ENCODE assay signal across 8 cellular contexts in the genomic region with DNA sequence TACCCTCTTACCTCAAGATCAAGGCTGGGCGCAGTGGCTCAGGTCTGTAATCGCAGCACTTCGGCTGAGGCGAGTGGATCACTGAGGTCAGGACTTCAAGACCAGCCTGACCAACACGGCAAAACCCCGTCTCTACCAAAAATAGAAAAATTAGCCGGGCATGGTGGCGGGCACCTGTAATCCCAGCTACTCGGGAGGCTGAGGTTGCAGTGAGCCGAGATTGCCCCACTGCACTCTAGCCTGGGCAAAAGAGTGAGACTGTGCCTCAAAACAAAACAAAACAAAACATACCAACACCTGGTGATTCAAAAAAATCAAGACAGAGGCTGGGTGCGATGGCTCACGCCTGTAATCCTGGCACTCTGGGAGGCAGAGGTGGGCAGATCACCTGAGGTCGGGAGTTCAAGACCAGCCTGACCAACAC. TPM values are rescaled to one million over a fixed set of nuclear protein-coding genes. Genes with fewer than 3 reads are reported as not detected.
DNase-seq lines count a peak whose midpoint lies in the region; ATAC-seq, FAIRE-seq and TF ChIP-seq lines count a peak whose summit lies in the region.
"Not testable (repeated sequence)": the region's sequence is repeated elsewhere in the genome, so short reads cannot be mapped to it uniquely, and the experiment has no call there.

No MANE protein-coding gene starts in this region.

- H3K4me3 Mint-ChIP-seq in CD4-positive, alpha-beta T cell = peak overlapping the region; percentile 86
- H3K4me3 Mint-ChIP-seq in activated CD4-positive, alpha-beta T cell treated with anti-CD3 and anti-CD28 coated beads, Interleukin-2, amount 10 ng/mL, durations not matched to agents 24 days and 14 days = peak overlapping the region; percentile 94
- H3K4me3 Mint-ChIP-seq in activated naive CD8-positive, alpha-beta T cell treated with anti-CD3 and anti-CD28 coated beads, Interleukin-2, amount 50 U/mL, for 24 hours = peak overlapping the region; percentile 100
- peak overlapping the region; percentile 31 for H3K4me3 Mint-ChIP-seq in endodermal cell

- H3K4me3 ChIP-seq in endodermal cell (ENCODE audit: low read length) = not testable (repeated sequence)
- peak overlapping the region in 1 of 2 donors; percentile 91 for H3K4me3 ChIP-seq in left lung
- peak overlapping the region in 2 of 4 donors; percentile 95 to 98 for H3K4me3 ChIP-seq in pancreas
- peak overlapping the region in 4 of 5 donors; percentile 13 to 47 (median 42) for H3K4me3 ChIP-seq in subcutaneous abdominal adipose tissue (ENCODE audit: low read depth in 1 of 5, low read length in 5 of 5)

- intact Hi-C loops in CD4-positive, alpha-beta T cell (cut with DNase I, micrococcal nuclease) = loop anchor here in 1 of 2 experiments (1.0 kb wide), 1 partner anchor 10 kb away; no protein-coding TSS in a partner anchor
- intact Hi-C loops in activated CD4-positive, alpha-beta T cell treated with anti-CD3 and anti-CD28 coated beads, Interleukin-2, amount 10 ng/mL, durations not matched to agents 24 days and 14 days (cut with micrococcal nuclease); left lung (cut with DNase I); pancreas (cut with DNase I): not testable (repeated sequence)

- not testable (repeated sequence) for FAIRE-seq in pancreas (lab: Jason Lieb, UNC)

- H3K27me3 Mint-ChIP-seq in CD4-positive, alpha-beta T cell; activated CD4-positive, alpha-beta T cell treated with anti-CD3 and anti-CD28 coated beads, Interleukin-2, amount 10 ng/mL, durations not matched to agents 24 days and 14 days; activated naive CD8-positive, alpha-beta T cell treated with anti-CD3 and anti-CD28 coated beads, Interleukin-2, amount 50 U/mL, for 24 hours; endodermal cell (ENCODE audit: insufficient read depth): not testable (repeated sequence)

- not testable (repeated sequence) for H3K9ac ChIP-seq in endodermal cell (ENCODE audit: extremely low read depth, low read length, poor library complexity, severe bottlenecking); subcutaneous abdominal adipose tissue (ENCODE audit: low read length in 5 of 5)

- not testable (repeated sequence) for H3K9me3 Mint-ChIP-seq in CD4-positive, alpha-beta T cell; activated CD4-positive, alpha-beta T cell treated with anti-CD3 and anti-CD28 coated beads, Interleukin-2, amount 10 ng/mL, durations not matched to agents 24 days and 14 days; activated naive CD8-positive, alpha-beta T cell treated with anti-CD3 and anti-CD28 coated beads, Interleukin-2, amount 50 U/mL, for 24 hours; endodermal cell

- H3K4me1 Mint-ChIP-seq in CD4-positive, alpha-beta T cell (ENCODE audit: low read depth) = peaks cover 79% of the 10 kb centered on the region
- peaks cover 50% of the 10 kb centered on the region for H3K4me1 Mint-ChIP-seq in activated CD4-positive, alpha-beta T cell treated with anti-CD3 and anti-CD28 coated beads, Interleukin-2, amount 10 ng/mL, durations not matched to agents 24 days and 14 days
- H3K4me1 Mint-ChIP-seq in activated naive CD8-positive, alpha-beta T cell treated with anti-CD3 and anti-CD28 coated beads, Interleukin-2, amount 50 U/mL, for 24 hours = peaks cover 76% of the 10 kb centered on the region
- peaks cover 38% of the 10 kb centered on the region for H3K4me1 Mint-ChIP-seq in endodermal cell

- TF ChIP-seq CTCF in CD4-positive, alpha-beta T cell (IDR thresholded peaks at IDR 0.05); endodermal cell (conservative IDR thresholded peaks at IDR 0.05); left lung (IDR thresholded peaks at IDR 0.05); pancreas (IDR thresholded peaks at IDR 0.05): not testable (repeated sequence)

- H3K4me1 ChIP-seq in endodermal cell (ENCODE audit: control insufficient read depth, insufficient read depth, low read length) = not testable (repeated sequence)
- H3K4me1 ChIP-seq in left lung (peaks cover 45 to 74% of the 10 kb centered on the region in 2 donors), pancreas (peaks cover 39 to 67% (median 66%) of the 10 kb centered on the region in 3 donors), subcutaneous abdominal adipose tissue (ENCODE audit: control insufficient read depth in 5 of 5, insufficient read depth in 5 of 5, low read length in 5 of 5) (peaks cover 6 to 70% (median 66%) of the 10 kb centered on the region in 5 donors)

- POLR2A ChIA-PET in CD4-positive, alpha-beta T cell (lab: Charles Lee) = interaction anchor here (0.7 to 15.4 kb wide), 6 partner anchors 9 to 58 kb away, joined by 4 to 1538 read pairs (median 5); a partner anchor contains a TSS

- H3K9me3 ChIP-seq in CD4-positive, alpha-beta T cell (ENCODE audit: control insufficient read depth, low read length); endodermal cell (ENCODE audit: control insufficient read depth, low read length); left lung; pancreas; subcutaneous abdominal adipose tissue (ENCODE audit: control insufficient read depth in 5 of 5, low read length in 5 of 5): not testable (repeated sequence)

- H3K27ac Mint-ChIP-seq in CD4-positive, alpha-beta T cell = peak overlapping the region; percentile 98
- peak overlapping the region; percentile 93 for H3K27ac Mint-ChIP-seq in activated CD4-positive, alpha-beta T cell treated with anti-CD3 and anti-CD28 coated beads, Interleukin-2, amount 10 ng/mL, durations not matched to agents 24 days and 14 days
- H3K27ac Mint-ChIP-seq in activated naive CD8-positive, alpha-beta T cell treated with anti-CD3 and anti-CD28 coated beads, Interleukin-2, amount 50 U/mL, for 24 hours = peak overlapping the region; percentile 91
- peak overlapping the region; percentile 70 for H3K27ac Mint-ChIP-seq in endodermal cell

- H3K36me3 ChIP-seq in endodermal cell (ENCODE audit: control insufficient read depth, insufficient read depth, low read length) (peaks cover 77% of the 10 kb centered on the region), left lung (peaks cover 6 to 90% of the 10 kb centered on the region in 2 donors), pancreas (peaks cover 0 to 29% (median 20%) of the 10 kb centered on the region in 3 donors), subcutaneous abdominal adipose tissue (ENCODE audit: control insufficient read depth in 5 of 5, insufficient read depth in 5 of 5, low read length in 5 of 5) (peaks cover 45 to 63% (median 54%) of the 10 kb centered on the region in 5 donors)

- peak in 1 of 10 experiments; percentile 37 for DNase-seq in CD4-positive, alpha-beta T cell
- peak; percentile 42 for DNase-seq in NAMALWA (ENCODE audit: low spot score)
- peak; percentile 75 for DNase-seq in activated CD4-positive, alpha-beta T cell treated with anti-CD3 and anti-CD28 coated beads, Interleukin-2, amount 10 ng/mL, durations not matched to agents 24 days and 14 days
- DNase-seq in activated naive CD8-positive, alpha-beta T cell treated with anti-CD3 and anti-CD28 coated beads, Interleukin-2, amount 50 U/mL, for 24 hours; left lung: not testable (repeated sequence)
- peak; percentile 59 for DNase-seq in endodermal cell
- peak in 1 of 6 donors; percentile 31 for DNase-seq in pancreas

- H3K27me3 ChIP-seq in CD4-positive, alpha-beta T cell (ENCODE audit: control insufficient read depth, insufficient read depth, low read length); endodermal cell (ENCODE audit: control insufficient read depth, insufficient read depth, low read length, poor library complexity, severe bottlenecking); left lung; pancreas; subcutaneous abdominal adipose tissue (ENCODE audit: control insufficient read depth in 5 of 5, insufficient read depth in 4 of 5, low read length in 5 of 5): not testable (repeated sequence)

- peak overlapping the region; percentile 97 for H3K27ac ChIP-seq in CD4-positive, alpha-beta T cell (ENCODE audit: low read depth, low read length)
- not testable (repeated sequence) for H3K27ac ChIP-seq in endodermal cell (ENCODE audit: low read depth, low read length)
- H3K27ac ChIP-seq in left lung (peak overlapping the region; percentile 100), pancreas (peak overlapping the region in 3 of 4 donors; percentile 16 to 100 (median 99)), subcutaneous abdominal adipose tissue (ENCODE audit: low read depth, low read length) (peak overlapping the region; percentile 73)

- H3K36me3 Mint-ChIP-seq in CD4-positive, alpha-beta T cell (ENCODE audit: low read depth) = peaks cover 97% of the 10 kb centered on the region
- peaks cover 91% of the 10 kb centered on the region for H3K36me3 Mint-ChIP-seq in activated CD4-positive, alpha-beta T cell treated with anti-CD3 and anti-CD28 coated beads, Interleukin-2, amount 10 ng/mL, durations not matched to agents 24 days and 14 days (ENCODE audit: low read depth)
- peaks cover 87% of the 10 kb centered on the region for H3K36me3 Mint-ChIP-seq in activated naive CD8-positive, alpha-beta T cell treated with anti-CD3 and anti-CD28 coated beads, Interleukin-2, amount 50 U/mL, for 24 hours (ENCODE audit: low read depth)
- H3K36me3 Mint-ChIP-seq in endodermal cell (ENCODE audit: low read depth) = peaks cover 82% of the 10 kb centered on the region

- 92 to 93% methylated on average over 10 to 13 of the region's 13 CpGs for WGBS in endodermal cell (ENCODE audit: insufficient coverage in 1 of 2, insufficient read length in 1 of 2), 2 experiments
- 65 to 66% methylated on average over 13 of the region's 13 CpGs for WGBS in pancreas, 2 donors

- CTCF ChIA-PET in CD4-positive, alpha-beta T cell (lab: Charles Lee) = interaction anchor here (14.2 kb wide), 1 partner anchor 12 kb away, joined by 183 read pairs; no protein-coding TSS in a partner anchor

- ATAC-seq in CD4-positive, alpha-beta T cell (ENCODE audit: poor library complexity); left lung; pancreas: not testable (repeated sequence)
- peak; percentile 1 for ATAC-seq in activated naive CD8-positive, alpha-beta T cell treated with anti-CD3 and anti-CD28 coated beads, Interleukin-2, amount 50 U/mL, for 24 hours

RNA-seq across cellular contexts. Expression of a gene that starts 5.8 kb away (rescaled TPM):
- total RNA-seq in CD4-positive, alpha-beta T cell = 100 to 1,000 TPM; 737 to 747 TPM
- total RNA-seq in activated CD4-positive, alpha-beta T cell treated with anti-CD3 and anti-CD28 coated beads, Interleukin-2, amount 10 ng/mL, durations not matched to agents 24 days and 14 days = 278 and 280 TPM in 2 replicates
- total RNA-seq in endodermal cell (100 to 1,000 TPM; 133 to 173 TPM), left lung (100 to 1,000 TPM; 266 to 280 TPM), pancreas (100 to 1,000 TPM in 3 of 6 donors, 10 to 100 TPM in 3; 91.6 to 163 (median 108) TPM)
- polyA plus RNA-seq in endodermal cell (2013, experiment 1 of 2) = 132 TPM
- 134 TPM for polyA plus RNA-seq in endodermal cell (2013, experiment 2 of 2)
- polyA plus RNA-seq in pancreas = 10 to 100 TPM; 69.2 to 95.7 TPM

RNA-seq across cellular contexts. Expression of a gene that starts 24.5 kb away (rescaled TPM):
- total RNA-seq in CD4-positive, alpha-beta T cell = under 1 TPM; 0.16 to 0.22 TPM
- total RNA-seq in activated CD4-positive, alpha-beta T cell treated with anti-CD3 and anti-CD28 coated beads, Interleukin-2, amount 10 ng/mL, durations not matched to agents 24 days and 14 days = 1.3 and 1.8 TPM in 2 replicates
- total RNA-seq in endodermal cell = 1 to 10 TPM; 3.7 to 3.9 TPM
- 2.9 TPM for polyA plus RNA-seq in endodermal cell (2013, experiment 1 of 2)
- polyA plus RNA-seq in endodermal cell (2013, experiment 2 of 2) = 1.5 TPM
- total RNA-seq in left lung = 10 to 100 TPM; 52.9 to 76.0 TPM
- 1 to 10 TPM; 1.3 to 6.2 (median 3.0) TPM for total RNA-seq in pancreas
- polyA plus RNA-seq in pancreas = 1 to 10 TPM; 3.5 to 8.0 TPM

RNA-seq across cellular contexts. Expression of a gene that starts 55.8 kb away (rescaled TPM):
- total RNA-seq in CD4-positive, alpha-beta T cell = 100 to 1,000 TPM; 132 to 137 TPM
- 244 and 248 TPM in 2 replicates for total RNA-seq in activated CD4-positive, alpha-beta T cell treated with anti-CD3 and anti-CD28 coated beads, Interleukin-2, amount 10 ng/mL, durations not matched to agents 24 days and 14 days
- 100 to 1,000 TPM; 266 to 364 TPM for total RNA-seq in endodermal cell
- 140 TPM for polyA plus RNA-seq in endodermal cell (2013, experiment 1 of 2)
- polyA plus RNA-seq in endodermal cell (2013, experiment 2 of 2) = 146 TPM
- total RNA-seq in left lung = 100 to 1,000 TPM; 181 to 199 TPM
- 10 to 100 TPM; 53.9 to 76.3 (median 67.9) TPM for total RNA-seq in pancreas
- 10 to 100 TPM; 62.6 to 86.0 TPM for polyA plus RNA-seq in pancreas

RNA-seq across cellular contexts. Expression of a gene that starts 58.1 kb away (rescaled TPM):
- not detected for total RNA-seq in CD4-positive, alpha-beta T cell
- not detected in 2 replicates for total RNA-seq in activated CD4-positive, alpha-beta T cell treated with anti-CD3 and anti-CD28 coated beads, Interleukin-2, amount 10 ng/mL, durations not matched to agents 24 days and 14 days
- total RNA-seq in endodermal cell (1 to 10 TPM in 1 of 2 donors, under 1 TPM in 1; 0.70 to 1.6 TPM), left lung (not detected), pancreas (not detected)
- polyA plus RNA-seq in endodermal cell (2013, experiment 1 of 2) = not detected
- polyA plus RNA-seq in endodermal cell (2013, experiment 2 of 2) = not detected
- not detected for polyA plus RNA-seq in pancreas

Comparison
In these comparisons a context has a peak if more than half of its experiments do, and no peak if none do; other contexts are left out.
1. H3K4me3 Mint-ChIP-seq: peak in every context shown above with its lines; median percentile 100 in activated naive CD8-positive, alpha-beta T cell treated with anti-CD3 and anti-CD28 coated beads, Interleukin-2, amount 50 U/mL, for 24 hours; 94 in activated CD4-positive, alpha-beta T cell treated with anti-CD3 and anti-CD28 coated beads, Interleukin-2, amount 10 ng/mL, durations not matched to agents 24 days and 14 days; 86 in CD4-positive, alpha-beta T cell; 31 in endodermal cell.
2. RNA of a gene that starts 24.5 kb away (total RNA-seq): 52.9 to 76.0 TPM in left lung; 3.7 to 3.9 TPM in endodermal cell, 1.3 to 6.2 TPM in pancreas, 1.3 to 1.8 TPM in activated CD4-positive, alpha-beta T cell treated with anti-CD3 and anti-CD28 coated beads, Interleukin-2, amount 10 ng/mL, durations not matched to agents 24 days and 14 days and 0.16 to 0.22 TPM in CD4-positive, alpha-beta T cell; every median in the first group is over 4 times any median in the second.
3. Peak in every context shown above with its lines, with median percentiles within 50 percentile points of each other: H3K27ac Mint-ChIP-seq.